22 cellular contexts compared by ENCODE assay signal in the genomic region with DNA sequence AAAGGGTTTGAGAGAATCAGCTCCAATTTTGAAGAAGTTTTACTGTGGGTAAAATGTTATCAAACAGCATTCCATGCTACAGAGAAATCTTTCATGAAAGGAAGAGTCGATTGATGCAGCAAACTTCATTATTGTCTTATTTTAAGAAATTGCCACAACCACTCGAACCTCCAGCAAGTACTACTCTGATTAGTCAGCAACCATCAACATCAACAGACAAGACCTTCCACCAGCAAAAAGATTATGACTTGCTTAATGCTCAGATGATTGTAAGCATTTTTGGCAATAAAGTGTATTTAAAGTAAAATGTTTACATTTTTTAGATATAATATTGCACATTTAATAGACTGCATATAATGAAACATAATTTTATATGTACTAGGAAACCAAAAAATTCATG.
DNase-seq lines count a peak whose midpoint lies in the region; FAIRE-seq and TF ChIP-seq lines count a peak whose summit lies in the region.
"Had no signal": no experiment of that assay in that cellular context is flagged by ENCODE, and none has a peak within 500 bp of the region (broad histone marks: within the 10 kb centered on the region; RNA-seq: fewer than 3 reads in every experiment).

No MANE protein-coding gene starts in this region.

- DNase-seq in HCEC 1CT (peak; percentile 20), fibroblast of gingiva (ENCODE audit: low read depth) (peak; percentile 3), fibroblast of villous mesenchyme (ENCODE audit: low read depth) (peak; percentile 14), NCI-H1417 (lab: John Stamatoyannopoulos, UW) (no peak), glomerular visceral epithelial cell (ENCODE audit: extremely low spot score) (no peak), GM12892 (ENCODE audit: insufficient read length) (no peak)
- DNase-seq: 8988T; ACHN; BE2C; C1 segment of cervical spinal cord; Caco-2; Calu3; CD4-positive, CD25-positive, alpha-beta regulatory T cell; CD8-positive, alpha-beta T cell; DMS79 treated with DMSO at 0.1 percent for 48 hours; GF-D8 had no signal

- TF ChIP-seq CTCF in fibroblast of villous mesenchyme (IDR thresholded peaks at IDR 0.05; ENCODE audit: insufficient read depth, low read depth, low read length) = no peak

- no peak for FAIRE-seq in GM12892 (lab: Jason Lieb, UNC)
- FAIRE-seq: A204.1, D721Med, G401.6, GM12891, GM18507 had no signal

- TF ChIP-seq POLR2A in GM12892 (IDR thresholded peaks at IDR 0.05; ENCODE audit: low read depth, low read length) = no peak

- no peak overlapping the region for H3K4me3 ChIP-seq in fibroblast of villous mesenchyme (ENCODE audit: low read depth, low read length)
- H3K4me3 ChIP-seq: BLaER1 had no signal

Comparison
In these comparisons a context has a peak if more than half of its experiments do, and no peak if none do; other contexts are left out.
1. DNase-seq: peak in HCEC 1CT (single experiment), fibroblast of gingiva (single experiment) and fibroblast of villous mesenchyme (single experiment); none in NCI-H1417 (0 of 3), glomerular visceral epithelial cell (single experiment) and GM12892 (single experiment).